In the genomic region with DNA sequence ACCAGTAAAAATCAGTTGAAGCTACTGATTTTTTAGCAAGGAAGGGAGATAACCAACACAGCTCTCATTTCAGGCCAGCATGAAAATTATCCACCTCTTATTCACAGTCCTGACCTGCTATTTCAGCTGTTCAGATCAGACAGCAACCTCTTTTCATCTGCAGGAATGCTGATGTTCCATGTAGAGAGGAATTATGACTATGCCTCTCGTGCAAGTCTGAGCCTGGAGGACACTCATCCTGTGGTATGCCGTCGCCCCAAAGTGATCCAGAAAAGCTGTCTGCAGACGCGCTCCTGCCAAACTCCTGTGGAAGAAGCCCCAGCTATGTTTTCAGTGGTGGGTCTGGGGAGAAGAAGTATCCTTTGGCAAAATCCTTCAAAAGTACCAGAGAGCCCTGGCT, we compare ENCODE assay signal across 27 cellular contexts.
DNase-seq lines count a peak whose midpoint lies in the region; ATAC-seq and TF ChIP-seq lines count a peak whose summit lies in the region.
"Had no signal": no experiment of that assay in that cellular context is flagged by ENCODE, and none has a peak within 500 bp of the region (broad histone marks: within the 10 kb centered on the region; RNA-seq: fewer than 3 reads in every experiment).

No MANE protein-coding gene starts in this region.

- TF ChIP-seq CTCF in AG10803 (conservative IDR thresholded peaks at IDR 0.05; ENCODE audit: low read length) (no peak), chondrocyte (IDR thresholded peaks at IDR 0.05) (no peak), esophagus squamous epithelium (IDR thresholded peaks at IDR 0.05) (no peak), Caco-2 (IDR thresholded peaks at IDR 0.05; ENCODE audit: insufficient read depth in 1 of 2, low read depth in 1 of 2, low read length in 1 of 2, severe bottlenecking in 1 of 2, unreplicated experiment in 1 of 2) (no peak)

- H3K4me1 ChIP-seq in esophagus squamous epithelium = peaks cover 8 to 27% (median 13%) of the 10 kb centered on the region in 3 donors
- no peaks in the 10 kb centered on the region for H3K4me1 ChIP-seq in Caco-2
- H3K4me1 ChIP-seq: esophagus muscularis mucosa, parathyroid adenoma, right lobe of liver had no signal

- H3K4me3 ChIP-seq in AG10803 (ENCODE audit: low read length) (no peak overlapping the region), esophagus squamous epithelium (no peak overlapping the region), Caco-2 (ENCODE audit: low read depth, low read length) (no peak overlapping the region)
- H3K4me3 ChIP-seq: esophagus muscularis mucosa, GM12878, right lobe of liver had no signal

- no peaks in the 10 kb centered on the region for H3K27me3 ChIP-seq in esophagus squamous epithelium
- H3K27me3 ChIP-seq in Caco-2 (replicated peaks; ENCODE audit: control insufficient read depth, insufficient read depth, low read length) = no peaks in the 10 kb centered on the region
- H3K27me3 ChIP-seq: esophagus muscularis mucosa, right lobe of liver had no signal

- 30 to 44% methylated on average over 2 to 3 of the region's 5 CpGs for WGBS in esophagus squamous epithelium, 2 donors

- BruUV-seq in Caco-2 (replicated peaks; lab: Mats Ljungman, UMichigan) = no TSS peak

- TF ChIP-seq POLR2A in esophagus squamous epithelium (IDR thresholded peaks at IDR 0.05) = no peak

- H3K27me3 Mint-ChIP-seq in chondrocyte (ENCODE audit: low read depth) (no peaks in the 10 kb centered on the region), Caco-2 (ENCODE audit: insufficient read depth, unreplicated experiment) (no peaks in the 10 kb centered on the region)
- H3K27me3 Mint-ChIP-seq: CD4-positive, alpha-beta T cell; memory B cell; naive thymus-derived CD8-positive, alpha-beta T cell had no signal

- H3K36me3 Mint-ChIP-seq in chondrocyte (ENCODE audit: low read depth) (peaks cover 11% of the 10 kb centered on the region), Caco-2 (ENCODE audit: insufficient read depth, unreplicated experiment) (no peaks in the 10 kb centered on the region)
- H3K36me3 Mint-ChIP-seq: memory B cell; naive thymus-derived CD8-positive, alpha-beta T cell had no signal

- POLR2A ChIA-PET in Caco-2 (lab: Charles Lee) = no interaction called here

- no peak overlapping the region for H3K4me3 Mint-ChIP-seq in chondrocyte (ENCODE audit: unreplicated experiment)
- no peak overlapping the region for H3K4me3 Mint-ChIP-seq in Caco-2 (ENCODE audit: unreplicated experiment)
- H3K4me3 Mint-ChIP-seq: activated naive CD4-positive, alpha-beta T cell treated with anti-CD3 and anti-CD28 coated beads for 36 hours; CD4-positive, alpha-beta T cell; memory B cell; naive thymus-derived CD8-positive, alpha-beta T cell had no signal

- H3K4me1 Mint-ChIP-seq in chondrocyte (ENCODE audit: low read depth) = peaks cover 36% of the 10 kb centered on the region
- H3K4me1 Mint-ChIP-seq in Caco-2 (ENCODE audit: low read depth, unreplicated experiment) = peaks cover 7% of the 10 kb centered on the region
- H3K4me1 Mint-ChIP-seq: memory B cell; naive thymus-derived CD8-positive, alpha-beta T cell had no signal

- H3K36me3 ChIP-seq in esophagus squamous epithelium (no peaks in the 10 kb centered on the region), Caco-2 (ENCODE audit: control insufficient read depth, insufficient read depth, low read length) (no peaks in the 10 kb centered on the region)
- H3K36me3 ChIP-seq: esophagus muscularis mucosa, right lobe of liver had no signal

- peak overlapping the region in 1 of 4 donors; percentile 13 for H3K27ac ChIP-seq in esophagus squamous epithelium
- H3K27ac ChIP-seq: esophagus muscularis mucosa, parathyroid adenoma, right lobe of liver had no signal

- CTCF ChIA-PET in Caco-2 (lab: Charles Lee) = interaction anchor here (0.6 kb wide), 1 partner anchor 17 kb away, joined by 3 read pairs; no protein-coding TSS in a partner anchor

- H3K9me3 Mint-ChIP-seq in chondrocyte (ENCODE audit: low read depth) = peaks cover 36% of the 10 kb centered on the region
- H3K9me3 Mint-ChIP-seq in Caco-2 (ENCODE audit: unreplicated experiment) = no peaks in the 10 kb centered on the region

- intact Hi-C loops in esophagus squamous epithelium (cut with DNase I) (no loop called here), Caco-2 (cut with micrococcal nuclease; ENCODE audit: unreplicated experiment) (no loop called here), left ventricle myocardium superior (cut with micrococcal nuclease) (no loop called here)

- peak overlapping the region; percentile 98 for H3K27ac Mint-ChIP-seq in chondrocyte (ENCODE audit: unreplicated experiment)
- no peak overlapping the region for H3K27ac Mint-ChIP-seq in Caco-2 (ENCODE audit: unreplicated experiment)
- H3K27ac Mint-ChIP-seq: activated naive CD4-positive, alpha-beta T cell treated with anti-CD3 and anti-CD28 coated beads for 36 hours; CD4-positive, alpha-beta T cell; memory B cell; naive thymus-derived CD8-positive, alpha-beta T cell had no signal

- ATAC-seq in left ventricle myocardium superior = no peak
- ATAC-seq: GM12878; naive thymus-derived CD8-positive, alpha-beta T cell; right lobe of liver had no signal

- DNase-seq in AG10803 (ENCODE audit: low read depth) (peak; percentile 72), LHCN-M2 (ENCODE audit: low read depth) (peak; percentile 97), chondrocyte (ENCODE audit: low spot score) (no peak), myocyte (ENCODE audit: low read depth) (peak; percentile 65), esophagus squamous epithelium (lab: John Stamatoyannopoulos, UW) (no peak), Caco-2 (no peak), T-helper 2 cell (no peak), left ventricle myocardium superior (no peak)
- DNase-seq: activated CD4-positive, alpha-beta T cell treated with anti-CD3 and anti-CD28 coated beads for 48 hours; activated naive CD4-positive, alpha-beta T cell treated with anti-CD3 and anti-CD28 coated beads for 36 hours; activated T-cell treated with anti-CD3 and anti-CD28 coated beads, Interleukin-2, amount 50 U/mL, for 48 hours; CD4-positive, alpha-beta T cell; cerebellar nuclear complex; effector CD4-positive, alpha-beta T cell; GF-D8; Kasumi-1; naive thymus-derived CD8-positive, alpha-beta T cell; NCI-H1092; NCI-H2029 treated with DMSO at 0.1 percent for 48 hours; NCI-H345; right lobe of liver; SHP77 treated with DMSO at 0.1 percent for 48 hours; substantia nigra had no signal

- H3K9me3 ChIP-seq in esophagus squamous epithelium (no peaks in the 10 kb centered on the region), Caco-2 (no peaks in the 10 kb centered on the region)
- H3K9me3 ChIP-seq: esophagus muscularis mucosa, right lobe of liver had no signal

Comparison
In these comparisons a context has a peak if more than half of its experiments do, and no peak if none do; other contexts are left out.
1. DNase-seq: peak in AG10803 (single experiment), LHCN-M2 (single experiment) and myocyte (single experiment); none in chondrocyte (single experiment), esophagus squamous epithelium (single experiment), Caco-2 (0 of 2), T-helper 2 cell (0 of 5) and left ventricle myocardium superior (single experiment).